In the genomic region with DNA sequence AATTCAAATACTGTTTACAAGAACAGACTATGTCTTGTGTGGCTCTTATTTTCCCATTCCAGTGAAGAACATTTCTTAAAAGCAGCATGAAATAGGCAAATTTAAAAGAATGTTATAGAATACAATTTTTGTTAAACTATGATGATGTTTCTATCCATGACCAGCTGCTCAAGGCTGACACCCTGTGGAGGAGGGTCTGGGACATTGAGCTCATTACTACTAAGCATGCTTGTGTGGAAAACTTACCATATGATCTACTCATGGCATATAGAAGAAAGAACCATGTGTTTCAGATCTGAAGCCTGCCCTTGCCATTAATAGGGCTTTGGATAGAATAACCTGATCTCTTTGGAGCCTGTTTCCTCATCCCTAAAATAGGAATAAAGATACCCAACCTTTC, we compare ENCODE assay signal across 8 cellular contexts.
DNase-seq lines count a peak whose midpoint lies in the region; ATAC-seq and TF ChIP-seq lines count a peak whose summit lies in the region.

No MANE protein-coding gene starts in this region.

- in situ Hi-C loops in SK-MEL-5 (cut with HindIII; ENCODE audit: low pct_unique_long_range_greater_than_20kb, low sequenced_read_pairs): no loop called here

- ATAC-seq in right cardiac atrium (peak in 1 of 2 donors; percentile 63), HG03097 (IDR thresholded peaks at IDR 0.05; ENCODE audit: low FRiP score, unreplicated experiment) (no peak), GM18907 (IDR thresholded peaks at IDR 0.05; ENCODE audit: unreplicated experiment) (no peak), HG03045 (IDR thresholded peaks at IDR 0.05; ENCODE audit: unreplicated experiment) (no peak)

- no peak overlapping the region for H3K4me2 ChIP-seq in Karpas-422 (ENCODE audit: low read depth, low read length, poor library complexity, severe bottlenecking)

- intact Hi-C loops in right cardiac atrium (cut with DNase I): no loop called here

- TF ChIP-seq CTCF in C4-2B (conservative IDR thresholded peaks at IDR 0.05): peak; percentile 36

- no peak overlapping the region for H3K4me3 ChIP-seq in right cardiac atrium (ENCODE audit: low read length)
- H3K4me3 ChIP-seq in Karpas-422 (ENCODE audit: low read length): no peak overlapping the region

- H3K4me1 ChIP-seq in right cardiac atrium (ENCODE audit: control insufficient read depth, insufficient read depth, low read length): no peaks in the 10 kb centered on the region
- H3K4me1 ChIP-seq in Karpas-422 (ENCODE audit: low read length): no peaks in the 10 kb centered on the region

- H3K27ac ChIP-seq in C4-2B (no peak overlapping the region), right cardiac atrium (ENCODE audit: low read length) (no peak overlapping the region), Karpas-422 (ENCODE audit: low read length) (no peak overlapping the region)

- DNase-seq in HT1080 (ENCODE audit: low read depth) (peak; percentile 11), SK-MEL-5 (ENCODE audit: low read depth, low spot score) (peak; percentile 98), right cardiac atrium (peak; percentile 10 to 61 (median 37)), Karpas-422 (no peak)

- no peaks in the 10 kb centered on the region for H3K9me2 ChIP-seq in Karpas-422 (replicated peaks; ENCODE audit: insufficient read depth, low read length)

- no peak overlapping the region for H2AFZ ChIP-seq in Karpas-422 (ENCODE audit: low read length)

- H3K27me3 ChIP-seq in right cardiac atrium (ENCODE audit: control insufficient read depth, insufficient read depth): no peaks in the 10 kb centered on the region
- no peaks in the 10 kb centered on the region for H3K27me3 ChIP-seq in Karpas-422 (ENCODE audit: low read length)

- H3K9me3 ChIP-seq in right cardiac atrium (ENCODE audit: control insufficient read depth, low read length) (no peaks in the 10 kb centered on the region), Karpas-422 (ENCODE audit: low read length) (peaks cover 22% of the 10 kb centered on the region)

- H3K36me3 ChIP-seq in Karpas-422 (ENCODE audit: insufficient read depth, low read length): no peaks in the 10 kb centered on the region

- no peaks in the 10 kb centered on the region for H3K79me2 ChIP-seq in Karpas-422 (ENCODE audit: low read length)

- H3K9ac ChIP-seq in Karpas-422 (ENCODE audit: low read length): no peak overlapping the region

- H4K20me1 ChIP-seq in Karpas-422 (ENCODE audit: insufficient read depth, low read depth, low read length): no peaks in the 10 kb centered on the region
